Comparison of ENCODE assay signal across 29 cellular contexts in the genomic region with DNA sequence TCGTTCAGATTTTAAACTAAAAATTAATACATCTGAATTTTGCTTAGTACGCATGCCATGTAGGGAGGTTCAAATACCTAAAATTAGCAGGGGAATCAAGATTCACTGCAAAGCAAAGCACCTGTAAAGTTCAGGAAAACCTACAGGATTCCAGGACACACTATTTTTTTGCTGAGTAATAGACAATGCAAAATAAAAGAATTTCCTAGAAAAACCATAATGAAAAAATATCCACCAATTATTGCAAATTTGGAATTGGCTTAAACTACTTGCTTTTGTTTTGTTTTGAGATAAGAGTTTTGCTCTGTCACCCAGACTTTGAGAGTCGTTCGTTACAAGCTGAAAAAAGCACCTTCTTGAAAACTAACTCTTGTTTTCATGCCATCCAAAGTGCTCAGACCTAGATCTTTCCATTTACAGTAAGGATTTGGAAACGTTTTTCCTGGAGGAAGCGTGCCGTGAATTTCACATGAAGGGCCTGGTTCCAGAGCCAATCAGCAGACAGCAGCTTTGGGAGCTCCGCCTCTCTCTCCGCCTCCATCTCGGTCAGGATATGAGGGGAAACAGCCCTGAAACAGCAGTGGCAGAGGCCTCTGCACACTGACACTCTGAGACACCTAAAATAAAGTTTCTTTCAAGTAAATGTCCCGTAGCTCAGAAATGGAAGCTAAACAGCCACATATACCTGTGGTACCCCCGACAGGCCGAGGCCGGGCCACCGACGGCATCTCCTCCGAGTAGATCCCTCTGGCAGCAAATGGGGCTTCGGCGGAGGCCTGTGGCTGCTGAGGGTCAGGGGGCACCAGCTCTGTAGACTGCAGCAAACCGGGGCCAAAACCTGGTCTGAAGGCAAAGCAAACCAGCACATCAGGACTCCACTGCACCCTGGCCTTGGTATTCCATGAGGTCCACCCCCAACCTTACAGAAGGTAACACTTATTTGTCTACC. TPM values are rescaled to one million over a fixed set of nuclear protein-coding genes. Genes with fewer than 3 reads are reported as not detected.
DNase-seq lines count a peak whose midpoint lies in the region; ATAC-seq, FAIRE-seq and TF ChIP-seq lines count a peak whose summit lies in the region.
"Had no signal": no experiment of that assay in that cellular context is flagged by ENCODE, and none has a peak within 500 bp of the region (broad histone marks: within the 10 kb centered on the region; RNA-seq: fewer than 3 reads in every experiment).

No MANE protein-coding gene starts in this region.

- TF ChIP-seq CTCF in GM23338 (conservative IDR thresholded peaks at IDR 0.05; ENCODE audit: low read depth in 2 of 2) (no peak), endothelial cell of umbilical vein (IDR thresholded peaks at IDR 0.05; ENCODE audit: extremely low read depth in 1 of 2, insufficient read depth in 1 of 2, low read depth in 1 of 2, low read length in 2 of 2) (no peak), nephron progenitor cell (IDR thresholded peaks at IDR 0.05) (no peak), progenitor cell of endocrine pancreas (IDR thresholded peaks at IDR 0.05; ENCODE audit: unreplicated experiment) (no peak)

- H3K27ac Mint-ChIP-seq in GM23338 (peak overlapping the region; percentile 40; the same call in 1 of the 2 replicates), nephron progenitor cell (no peak overlapping the region), progenitor cell of endocrine pancreas (no peak overlapping the region)
- H3K27ac Mint-ChIP-seq: CD8-positive, alpha-beta memory T cell had no signal

- H2AFZ ChIP-seq in GM23338 (no peak overlapping the region), endothelial cell of umbilical vein (ENCODE audit: low read depth, low read length) (no peak overlapping the region)

- H3K4me1 Mint-ChIP-seq in GM23338 (peaks cover 10% of the 10 kb centered on the region; the same call in 2 of the 3 replicates), nephron progenitor cell (no peaks in the 10 kb centered on the region), progenitor cell of endocrine pancreas (ENCODE audit: low read depth) (no peaks in the 10 kb centered on the region)
- H3K4me1 Mint-ChIP-seq: CD8-positive, alpha-beta memory T cell had no signal

- H3K27ac ChIP-seq in GM23338 (ENCODE audit: low read depth) (no peak overlapping the region), endothelial cell of umbilical vein (ENCODE audit: insufficient read depth, low read depth, low read length) (no peak overlapping the region)
- H3K27ac ChIP-seq: C4-2B, HL-60, SJSA1 had no signal

- peaks cover 2% of the 10 kb centered on the region for H3K27me3 Mint-ChIP-seq in GM23338 (ENCODE audit: insufficient read depth, low read depth, poor library complexity)
- H3K27me3 Mint-ChIP-seq in nephron progenitor cell (ENCODE audit: low read depth, poor library complexity): no peaks in the 10 kb centered on the region
- no peaks in the 10 kb centered on the region for H3K27me3 Mint-ChIP-seq in progenitor cell of endocrine pancreas

- CTCF ChIA-PET in endothelial cell of umbilical vein (lab: Charles Lee): no interaction called here

- no peaks in the 10 kb centered on the region for H3F3A ChIP-seq in GM23338 (replicated peaks; ENCODE audit: low read depth)

- no peaks in the 10 kb centered on the region for H3K9me2 ChIP-seq in GM23338 (ENCODE audit: insufficient read depth)

- no peaks in the 10 kb centered on the region for H3K9me3 ChIP-seq in endothelial cell of umbilical vein (replicated peaks; ENCODE audit: control insufficient read depth, insufficient read depth, low read length)
- H3K9me3 ChIP-seq: SJSA1 had no signal

- DNase-seq in GM23338 (ENCODE audit: low spot score) (peak; percentile 54), RPMI7951 (ENCODE audit: low read depth) (peak; percentile 35), endothelial cell of umbilical vein (ENCODE audit: low read depth, low spot score) (no peak), nephron progenitor cell (peak; percentile 4), progenitor cell of endocrine pancreas (ENCODE audit: low spot score, unreplicated experiment) (no peak)
- no peak for DNase-seq in stimulated activated CD8-positive, alpha-beta memory T cell treated with anti-CD3 and anti-CD28 coated beads, Interleukin-4, amount 100 ng/mL, for 48 hours
- DNase-seq: AML-193; Calu3; CD8-positive, alpha-beta memory T cell; DMS53; GF-D8; HCEC 1CT; KBM-7; NCI-H1092 treated with DMSO at 0.1 percent for 48 hours; NCI-H146; NCI-H2029 treated with DMSO at 0.1 percent for 48 hours; NCI-H2171; NCI-H524 treated with DMSO at 0.1 percent for 48 hours; NCI-H82 had no signal

- H3K9me1 ChIP-seq in endothelial cell of umbilical vein (replicated peaks; ENCODE audit: control insufficient read depth, extremely low read depth, insufficient read depth, low read length): no peaks in the 10 kb centered on the region

- POLR2A ChIA-PET in endothelial cell of umbilical vein (lab: Charles Lee): no interaction called here

- H3K9me3 Mint-ChIP-seq in GM23338 (no peaks in the 10 kb centered on the region), nephron progenitor cell (no peaks in the 10 kb centered on the region), progenitor cell of endocrine pancreas (ENCODE audit: low read depth) (no peaks in the 10 kb centered on the region)

- H3K4me3 Mint-ChIP-seq in GM23338 (no peak overlapping the region), nephron progenitor cell (no peak overlapping the region), progenitor cell of endocrine pancreas (ENCODE audit: low read depth) (no peak overlapping the region)
- H3K4me3 Mint-ChIP-seq: CD8-positive, alpha-beta memory T cell had no signal

- H3K36me3 Mint-ChIP-seq in GM23338 (ENCODE audit: low read depth) (peaks cover 21% of the 10 kb centered on the region), nephron progenitor cell (ENCODE audit: low read depth) (peaks cover 70% of the 10 kb centered on the region), progenitor cell of endocrine pancreas (ENCODE audit: insufficient read depth) (peaks cover 37% of the 10 kb centered on the region)
- H3K36me3 Mint-ChIP-seq: CD8-positive, alpha-beta memory T cell had no signal

- H3K27me3 ChIP-seq in GM23338 (ENCODE audit: insufficient read depth) (no peaks in the 10 kb centered on the region), endothelial cell of umbilical vein (ENCODE audit: control insufficient read depth in 2 of 2, insufficient read depth in 2 of 2, low read length in 2 of 2) (no peaks in the 10 kb centered on the region)
- H3K27me3 ChIP-seq: SJSA1 had no signal

- FAIRE-seq in endothelial cell of umbilical vein (lab: Jason Lieb, UNC): peak; percentile 46
- FAIRE-seq: GM19239, HepG2 had no signal

- no peak for TF ChIP-seq POLR2A in endothelial cell of umbilical vein (IDR thresholded peaks at IDR 0.05; ENCODE audit: low read depth, low read length)

- H3K4me3 ChIP-seq in GM23338: no peak overlapping the region
- no peak overlapping the region for H3K4me3 ChIP-seq in endothelial cell of umbilical vein (replicated peaks in 1 of 3; ENCODE audit: insufficient read depth in 1 of 3, low read depth in 1 of 3, low read length in 3 of 3)
- H3K4me3 ChIP-seq: SJSA1 had no signal

- H3K4me1 ChIP-seq in GM23338 (ENCODE audit: insufficient read depth) (peaks cover 6% of the 10 kb centered on the region; the same call in 1 of the 2 replicates), endothelial cell of umbilical vein (ENCODE audit: control insufficient read depth, extremely low read depth, insufficient read depth, low read length) (no peaks in the 10 kb centered on the region)

- dilution Hi-C loops in endothelial cell of umbilical vein (cut with MboI; ENCODE audit: extremely low pct_ligation_motif_present, low sequenced_read_pairs): no loop called here

- intact Hi-C loops in endothelial cell of umbilical vein (cut with micrococcal nuclease): no loop called here

- no peak overlapping the region for H3K4me2 ChIP-seq in GM23338
- H3K4me2 ChIP-seq in endothelial cell of umbilical vein (ENCODE audit: insufficient read depth, low read length): no peak overlapping the region

- BruUV-seq in endothelial cell of umbilical vein (replicated peaks; lab: Mats Ljungman, UMichigan): no TSS peak

- H3K79me2 ChIP-seq in GM23338 (replicated peaks; ENCODE audit: insufficient read depth): no peaks in the 10 kb centered on the region
- H3K79me2 ChIP-seq in endothelial cell of umbilical vein (ENCODE audit: control insufficient read depth, insufficient read depth, low read length): no peaks in the 10 kb centered on the region

- ATAC-seq in GM23338 (peak; percentile 72), GM19351 (IDR thresholded peaks at IDR 0.05; ENCODE audit: unreplicated experiment) (no peak)
- ATAC-seq: HepG2, Right ventricle myocardium inferior had no signal

- H4K20me1 ChIP-seq in GM23338 (replicated peaks; ENCODE audit: insufficient read depth) (no peaks in the 10 kb centered on the region), endothelial cell of umbilical vein (replicated peaks; ENCODE audit: control insufficient read depth, extremely low read depth, insufficient read depth, low read length) (no peaks in the 10 kb centered on the region)

- no peaks in the 10 kb centered on the region for H3K36me3 ChIP-seq in GM23338 (ENCODE audit: insufficient read depth)
- H3K36me3 ChIP-seq in endothelial cell of umbilical vein (ENCODE audit: control insufficient read depth in 2 of 2, extremely low read depth in 1 of 2, insufficient read depth in 2 of 2, low read length in 2 of 2): no peaks in the 10 kb centered on the region
- H3K36me3 ChIP-seq: SJSA1 had no signal

- H3K9ac ChIP-seq in endothelial cell of umbilical vein (replicated peaks; ENCODE audit: extremely low read depth, insufficient read depth, low read length): no peak overlapping the region

RNA-seq across cellular contexts. Expression of gene ATP6V0A4, which starts 45.9 kb away (rescaled TPM):
- 0.35 and 1.3 TPM in 2 replicates for total RNA-seq in GM23338 (2014; rRNA removed; shearing (Covaris generic))
- polyA plus RNA-seq in GM23338 (2016; fragmentation: Nextera tagmentation; extraction: Ambion mirVana): 0.10 and 0.50 TPM in 2 replicates
- not detected in 2 replicates for total RNA-seq in RPMI7951 (2014; rRNA removed; shearing (Covaris generic))
- total RNA-seq in endothelial cell of umbilical vein: 0.24 TPM in 1 of 2 replicates, not detected in the other
- polyA plus RNA-seq in endothelial cell of umbilical vein: 0.06 and 0.07 TPM in 2 replicates
- polyA plus RNA-seq in endothelial cell of umbilical vein (2011; cell fraction: cytosol; rRNA removed): 0.03 TPM in 1 of 2 replicates, not detected in the other
- 0.05 and 0.06 TPM in 2 replicates for polyA plus RNA-seq in endothelial cell of umbilical vein (2011; cell fraction: nucleus; rRNA removed)
- 0.56 and 0.59 TPM in 2 replicates for polyA plus RNA-seq in endothelial cell of umbilical vein (2012)
- not detected in 2 replicates for polyA minus RNA-seq in endothelial cell of umbilical vein
- polyA minus RNA-seq in endothelial cell of umbilical vein (2011; cell fraction: cytosol; rRNA and poly(A)+ RNA removed): not detected
- polyA minus RNA-seq in endothelial cell of umbilical vein (2011; cell fraction: nucleus; rRNA and poly(A)+ RNA removed): not detected in 2 replicates
- total RNA-seq in progenitor cell of endocrine pancreas: 0.50 and 0.89 TPM in 2 replicates
- total RNA-seq: CD8-positive, alpha-beta memory T cell; HT-29; Right ventricle myocardium inferior had no signal
- polyA plus RNA-seq: AG04450; CD8-positive, alpha-beta memory T cell had no signal

RNA-seq across cellular contexts. Expression of gene TMEM213, which starts 46.1 kb away (rescaled TPM):
- 0.08 TPM in 1 of 2 replicates, not detected in the other for total RNA-seq in GM23338 (2014; rRNA removed; shearing (Covaris generic))
- polyA plus RNA-seq in GM23338 (2016; fragmentation: Nextera tagmentation; extraction: Ambion mirVana) (0.14 and 0.89 TPM in 2 replicates), endothelial cell of umbilical vein (not detected in 2 replicates)
- not detected in 2 replicates for total RNA-seq in RPMI7951 (2014; rRNA removed; shearing (Covaris generic))
- total RNA-seq in endothelial cell of umbilical vein (not detected in 2 replicates), progenitor cell of endocrine pancreas (not detected in 2 replicates)
- polyA plus RNA-seq in endothelial cell of umbilical vein (2011; cell fraction: cytosol; rRNA removed): not detected in 2 replicates
- polyA plus RNA-seq in endothelial cell of umbilical vein (2011; cell fraction: nucleus; rRNA removed): not detected in 2 replicates
- polyA plus RNA-seq in endothelial cell of umbilical vein (2012): not detected in 2 replicates
- polyA minus RNA-seq in endothelial cell of umbilical vein: not detected in 2 replicates
- not detected for polyA minus RNA-seq in endothelial cell of umbilical vein (2011; cell fraction: cytosol; rRNA and poly(A)+ RNA removed)
- not detected in 2 replicates for polyA minus RNA-seq in endothelial cell of umbilical vein (2011; cell fraction: nucleus; rRNA and poly(A)+ RNA removed)
- total RNA-seq: A172; CD8-positive, alpha-beta memory T cell; HepG2; HT-29; Right ventricle myocardium inferior; SJSA1 had no signal
- polyA plus RNA-seq: AG04450, HepG2 had no signal

Comparison
In these comparisons a context has a peak if more than half of its experiments do, and no peak if none do; other contexts are left out.
1. DNase-seq: peak in GM23338 (single experiment), RPMI7951 (single experiment) and nephron progenitor cell (single experiment); none in endothelial cell of umbilical vein (single experiment), stimulated activated CD8-positive, alpha-beta memory T cell treated with anti-CD3 and anti-CD28 coated beads, Interleukin-4, amount 100 ng/mL, for 48 hours (single experiment) and progenitor cell of endocrine pancreas (single experiment).